Comparison of ENCODE assay signal across 15 cellular contexts in genomic region chr1:91065337-91065736, GRCh38. TPM values are rescaled to one million over a fixed set of nuclear protein-coding genes. Genes with fewer than 3 reads are reported as not detected.
DNase-seq lines count a peak whose midpoint lies in the region; ATAC-seq and TF ChIP-seq lines count a peak whose summit lies in the region.
"Had no signal": no experiment of that assay in that cellular context is flagged by ENCODE, and none has a peak within 500 bp of the region (broad histone marks: within the 10 kb centered on the region; RNA-seq: fewer than 3 reads in every experiment).

No MANE protein-coding gene starts in this region.

- peak overlapping the region; percentile 38 for H3K27ac Mint-ChIP-seq in progenitor cell of endocrine pancreas
- H3K27ac Mint-ChIP-seq: CD4-positive, alpha-beta memory T cell; GM23338 had no signal

- H3K36me3 ChIP-seq in body of pancreas (replicated peaks in 1 of 2; ENCODE audit: insufficient read depth in 1 of 2, low read depth in 2 of 2) = no peaks in the 10 kb centered on the region
- no peaks in the 10 kb centered on the region for H3K36me3 ChIP-seq in right lobe of liver
- H3K36me3 ChIP-seq: BE2C had no signal

- ATAC-seq in body of pancreas = peak; percentile 27
- peak; percentile 85 for ATAC-seq in left colon
- ATAC-seq in right lobe of liver = peak; percentile 67 to 87 (median 82)
- no peak for ATAC-seq in GM18867 (IDR thresholded peaks at IDR 0.05; ENCODE audit: unreplicated experiment)
- ATAC-seq in GM21423 (IDR thresholded peaks at IDR 0.05; ENCODE audit: unreplicated experiment) = no peak
- ATAC-seq: GM12878, GM23338 had no signal

- peaks cover 9% of the 10 kb centered on the region for H3K4me1 ChIP-seq in body of pancreas
- H3K4me1 ChIP-seq in right lobe of liver = peaks cover 0 to 8% (median 0%) of the 10 kb centered on the region in 4 donors
- H3K4me1 ChIP-seq: BE2C had no signal

- H3K4me3 ChIP-seq in body of pancreas (no peak overlapping the region), right lobe of liver (no peak overlapping the region)
- H3K4me3 ChIP-seq: GM12878, GM23338 had no signal

- H3K4me3 Mint-ChIP-seq in progenitor cell of endocrine pancreas (ENCODE audit: low read depth) = no peak overlapping the region
- H3K4me3 Mint-ChIP-seq: CD4-positive, alpha-beta memory T cell; GM23338 had no signal

- TF ChIP-seq CTCF in body of pancreas (IDR thresholded peaks at IDR 0.05) (peak in 2 of 7 experiments; percentile 15 to 32), right lobe of liver (IDR thresholded peaks at IDR 0.05) (peak in 1 of 4 donors; percentile 12), progenitor cell of endocrine pancreas (IDR thresholded peaks at IDR 0.05; ENCODE audit: unreplicated experiment) (no peak)

- H3K36me3 Mint-ChIP-seq in progenitor cell of endocrine pancreas (ENCODE audit: insufficient read depth) = no peaks in the 10 kb centered on the region
- H3K36me3 Mint-ChIP-seq: CD4-positive, alpha-beta memory T cell had no signal

- H3K27me3 ChIP-seq in body of pancreas = no peaks in the 10 kb centered on the region
- no peaks in the 10 kb centered on the region for H3K27me3 ChIP-seq in right lobe of liver
- H3K27me3 ChIP-seq: BE2C had no signal

- H3K27ac ChIP-seq in body of pancreas (no peak overlapping the region), right lobe of liver (peak overlapping the region in 1 of 3 donors; percentile 35)

- DNase-seq in body of pancreas (peak; percentile 12 to 57 (median 42)), left colon (peak in 1 of 2 donors; percentile 20), right lobe of liver (peak in 1 of 3 donors; percentile 59), progenitor cell of endocrine pancreas (ENCODE audit: low spot score, unreplicated experiment) (no peak), DMS 273 treated with DMSO at 0.1 percent for 48 hours (lab: John Stamatoyannopoulos, UW) (no peak)
- DNase-seq in NK-92 treated with Interleukin-12 subunit alpha and Interleukin-12 subunit beta, amount 100 ng/mL, for 24 hours (lab: John Stamatoyannopoulos, UW) = no peak
- DNase-seq: BE2C; C1 segment of cervical spinal cord; CD4-positive, alpha-beta memory T cell; DMS79 treated with DMSO at 0.1 percent for 48 hours; HCEC 1CT had no signal

- no peaks in the 10 kb centered on the region for H3K9me3 Mint-ChIP-seq in progenitor cell of endocrine pancreas (ENCODE audit: low read depth)
- H3K9me3 Mint-ChIP-seq: GM23338 had no signal

- peaks cover 5% of the 10 kb centered on the region for H3K27me3 Mint-ChIP-seq in progenitor cell of endocrine pancreas

- TF ChIP-seq POLR2A in body of pancreas (IDR thresholded peaks at IDR 0.05) = no peak
- no peak for TF ChIP-seq POLR2A in right lobe of liver (IDR thresholded peaks at IDR 0.05)

- H3K4me1 Mint-ChIP-seq in progenitor cell of endocrine pancreas (ENCODE audit: low read depth) = no peaks in the 10 kb centered on the region
- H3K4me1 Mint-ChIP-seq: CD4-positive, alpha-beta memory T cell had no signal

- H3K9me3 ChIP-seq in body of pancreas (no peaks in the 10 kb centered on the region), right lobe of liver (no peaks in the 10 kb centered on the region)
- H3K9me3 ChIP-seq: BE2C had no signal

- WGBS in body of pancreas, 2 donors = 22 to 34% methylated on average over 4 of the region's 4 CpGs
- 28% methylated on average over 4 of the region's 4 CpGs for WGBS in right lobe of liver (ENCODE audit: insufficient coverage, low coverage, low lambda C conversion rate, missing lambda C conversion rate)

- intact Hi-C loops in body of pancreas (cut with DNase I) = loop anchor here (10.0 kb wide), 1 partner anchor 61 kb away; no protein-coding TSS in a partner anchor
- intact Hi-C loops in left colon (cut with DNase I, micrococcal nuclease) = no loop called here
- intact Hi-C loops in right lobe of liver (cut with DNase I) = no loop called here

RNA-seq across cellular contexts. Expression of gene ZNF644, which starts 43.5 kb away (rescaled TPM):
- total RNA-seq in body of pancreas (10 to 100 TPM; 41.0 to 47.1 TPM), left colon (10 to 100 TPM; 46.1 to 56.0 TPM), right lobe of liver (10 to 100 TPM; 19.3 to 26.9 (median 19.9) TPM), progenitor cell of endocrine pancreas (100 and 101 TPM in 2 replicates)

Comparison
In these comparisons a context has a peak if more than half of its experiments do, and no peak if none do; other contexts are left out.
1. ATAC-seq: peak in body of pancreas (single experiment), left colon (single experiment) and right lobe of liver (4 of 4); none in GM18867 (single experiment) and GM21423 (single experiment).
2. DNase-seq: peak in body of pancreas (4 of 4); none in progenitor cell of endocrine pancreas (single experiment), DMS 273 treated with DMSO at 0.1 percent for 48 hours (single experiment) and NK-92 treated with Interleukin-12 subunit alpha and Interleukin-12 subunit beta, amount 100 ng/mL, for 24 hours (single experiment).